Comparison of ENCODE assay signal across 8 cellular contexts in the genomic region with DNA sequence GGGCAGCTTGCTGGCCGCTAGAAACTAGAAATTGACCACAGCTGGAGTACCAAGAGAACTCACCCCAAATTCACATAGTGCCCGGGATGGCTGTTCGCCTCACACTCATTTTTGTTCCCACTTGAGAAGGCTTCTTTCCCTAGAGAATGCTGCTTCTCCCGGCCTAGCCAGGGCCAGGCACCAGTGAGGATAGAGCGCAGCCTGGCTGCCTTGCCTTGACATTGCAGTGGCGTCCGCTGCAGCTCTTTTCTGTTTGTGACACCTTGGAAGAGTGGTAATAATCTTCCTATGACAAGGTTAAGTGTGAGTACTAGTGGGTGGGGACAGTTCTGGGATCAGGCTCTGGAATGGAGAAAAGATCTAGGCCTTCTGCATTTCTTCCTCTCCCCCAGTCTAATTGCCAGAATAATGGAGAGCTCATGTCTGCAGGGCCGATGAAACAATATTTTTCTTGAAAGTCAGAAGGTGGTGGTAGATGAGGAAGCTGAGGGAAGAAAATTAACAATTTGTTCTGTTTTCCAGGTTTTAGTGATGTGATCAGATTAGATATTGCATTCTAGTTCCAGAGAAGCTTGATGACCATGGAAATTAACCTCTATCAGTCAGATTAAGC. TPM values are rescaled to one million over a fixed set of nuclear protein-coding genes. Genes with fewer than 3 reads are reported as not detected.
DNase-seq lines count a peak whose midpoint lies in the region; ATAC-seq and TF ChIP-seq lines count a peak whose summit lies in the region.

No MANE protein-coding gene starts in this region.

- intact Hi-C loops in right lobe of liver (cut with DNase I): loop anchor here in 1 of 2 donors (5.0 kb wide), 1 partner anchor 47 kb away; a partner anchor contains a TSS

- WGBS in right lobe of liver (ENCODE audit: insufficient coverage, low coverage, low lambda C conversion rate, missing lambda C conversion rate): 1% methylated on average over 7 of the region's 8 CpGs

- H3K4me1 ChIP-seq in duodenal mucosa (ENCODE audit: control insufficient read depth in 1 of 2, insufficient read depth in 2 of 2, low read length in 2 of 2): peaks cover 43 to 57% of the 10 kb centered on the region in 2 donors
- peaks cover 0 to 43% (median 24%) of the 10 kb centered on the region in 4 donors for H3K4me1 ChIP-seq in right lobe of liver

- no peaks in the 10 kb centered on the region for H3K9me3 ChIP-seq in duodenal mucosa (ENCODE audit: control insufficient read depth in 1 of 2, low read length in 2 of 2)
- H3K9me3 ChIP-seq in right lobe of liver: no peaks in the 10 kb centered on the region

- H3K36me3 ChIP-seq in duodenal mucosa (ENCODE audit: control insufficient read depth in 1 of 2, insufficient read depth in 2 of 2, low read length in 2 of 2) (no peaks in the 10 kb centered on the region), right lobe of liver (no peaks in the 10 kb centered on the region)

- H3K9ac ChIP-seq in duodenal mucosa (ENCODE audit: low read depth in 1 of 2, low read length in 2 of 2): peak overlapping the region; percentile 88 to 97

- peak overlapping the region; percentile 66 to 82 for H3K4me3 ChIP-seq in duodenal mucosa (ENCODE audit: low read depth in 1 of 2, low read length in 2 of 2)
- H3K4me3 ChIP-seq in right lobe of liver: peak overlapping the region; percentile 55 to 69 (median 68)

- ATAC-seq in GM18858 (IDR thresholded peaks at IDR 0.05; ENCODE audit: unreplicated experiment) (peak; percentile 35), HG03280 (IDR thresholded peaks at IDR 0.05; ENCODE audit: unreplicated experiment) (peak; percentile 43), right lobe of liver (peak; percentile 56 to 68 (median 62))

- no peak for TF ChIP-seq POLR2A in right lobe of liver (IDR thresholded peaks at IDR 0.05)

- peak; percentile 80 for DNase-seq in ACHN
- DNase-seq in NCI-H345 treated with DMSO at 0.1 percent for 48 hours (lab: John Stamatoyannopoulos, UW; ENCODE audit: unreplicated experiment): peak; percentile 78
- peak; percentile 54 to 58 for DNase-seq in activated CD4-positive, alpha-beta T cell treated with anti-CD3 and anti-CD28 coated beads for 4 hours
- peak; percentile 74 to 81 (median 76) for DNase-seq in right lobe of liver
- DNase-seq in stimulated activated CD4-positive, alpha-beta T cell treated with anti-CD3 and anti-CD28 coated beads, Interleukin-4, amount 100 ng/mL, for 1 hour: peak; percentile 65

- H3K27me3 ChIP-seq in duodenal mucosa (ENCODE audit: control insufficient read depth in 1 of 2, insufficient read depth in 2 of 2, low read length in 2 of 2) (no peaks in the 10 kb centered on the region), right lobe of liver (no peaks in the 10 kb centered on the region)

- TF ChIP-seq CTCF in right lobe of liver (IDR thresholded peaks at IDR 0.05): peak; percentile 88 to 94 (median 92)

- peak overlapping the region; percentile 98 for H3K27ac ChIP-seq in duodenal mucosa (ENCODE audit: low read depth, low read length)
- H3K27ac ChIP-seq in right lobe of liver: peak overlapping the region; percentile 93 to 99 (median 98)

- in situ Hi-C loops in ACHN (cut with HindIII; ENCODE audit: low pct_ligation_motif_present, low pct_unique_long_range_greater_than_20kb, low sequenced_read_pairs): no loop called here

RNA-seq across cellular contexts. Expression of a gene that starts 3.7 kb away (rescaled TPM):
- 1 to 10 TPM in 1 of 6 experiments, under 1 TPM in 3, not detected in 2; 0.20 to 1.2 (median 0.38) TPM for total RNA-seq in right lobe of liver

RNA-seq across cellular contexts. Expression of a gene that starts 6.1 kb away (rescaled TPM):
- 10 to 100 TPM in 2 of 6 experiments, 1 to 10 TPM in 4; 6.9 to 20.6 (median 9.3) TPM for total RNA-seq in right lobe of liver

RNA-seq across cellular contexts. Expression of a gene that starts 34.5 kb away (rescaled TPM):
- total RNA-seq in right lobe of liver: 10 to 100 TPM; 17.1 to 35.8 (median 25.1) TPM

RNA-seq across cellular contexts. Expression of a gene that starts 46.9 kb away (rescaled TPM):
- total RNA-seq in right lobe of liver: not detected

RNA-seq across cellular contexts. Expression of a gene that starts 51.3 kb away (rescaled TPM):
- not detected for total RNA-seq in right lobe of liver

Comparison
In these comparisons a context has a peak if more than half of its experiments do, and no peak if none do; other contexts are left out.
1. Peak in every context shown above with its lines: DNase-seq, ATAC-seq, H3K4me3 ChIP-seq and H3K27ac ChIP-seq.